In genomic region chr14:23302290-23303225, GRCh38 we compare ENCODE assay signal across 1 cellular context.
TF ChIP-seq lines count a peak whose summit lies in the region.

A gene with protein sequence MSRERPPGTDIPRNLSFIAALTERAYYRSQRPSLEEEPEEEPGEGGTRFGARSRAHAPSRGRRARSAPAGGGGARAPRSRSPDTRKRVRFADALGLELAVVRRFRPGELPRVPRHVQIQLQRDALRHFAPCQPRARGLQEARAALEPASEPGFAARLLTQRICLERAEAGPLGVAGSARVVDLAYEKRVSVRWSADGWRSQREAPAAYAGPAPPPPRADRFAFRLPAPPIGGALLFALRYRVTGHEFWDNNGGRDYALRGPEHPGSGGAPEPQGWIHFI (minus strand): TSS chr14:23302859. CDS start chr14:23302576, 283 bp downstream.

TF ChIP-seq in K562, 482 proteins besides CTCF, POLR2A, EP300 and RAD21 (continued from another document and continues in another):
- TF ChIP-seq, protein P1, sequence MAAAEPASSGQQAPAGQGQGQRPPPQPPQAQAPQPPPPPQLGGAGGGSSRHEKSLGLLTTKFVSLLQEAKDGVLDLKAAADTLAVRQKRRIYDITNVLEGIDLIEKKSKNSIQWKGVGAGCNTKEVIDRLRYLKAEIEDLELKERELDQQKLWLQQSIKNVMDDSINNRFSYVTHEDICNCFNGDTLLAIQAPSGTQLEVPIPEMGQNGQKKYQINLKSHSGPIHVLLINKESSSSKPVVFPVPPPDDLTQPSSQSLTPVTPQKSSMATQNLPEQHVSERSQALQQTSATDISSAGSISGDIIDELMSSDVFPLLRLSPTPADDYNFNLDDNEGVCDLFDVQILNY (CRISPR knock-in tag; IDR thresholded peaks at IDR 0.05), result 0 out of 2 replicates have a peak, but pooled peaks have one; percentile 8
- TF ChIP-seq GATAD2B (IDR thresholded peaks at IDR 0.05; ENCODE audit: borderline replicate concordance) (no peak), HDAC2 (IDR thresholded peaks at IDR 0.05) (0 out of 2 replicates have a peak, but pooled peaks have one; percentile 48), FOXM1 (IDR thresholded peaks at IDR 0.05; ENCODE audit: low read depth) (no peak), FOXM1 (CRISPR knock-in tag; IDR thresholded peaks at IDR 0.05; ENCODE audit: low read depth) (peak; percentile 15; the same call in 1 of the 2 replicates), ZC3H4 (CRISPR knock-in tag; IDR thresholded peaks at IDR 0.05; ENCODE audit: borderline replicate concordance) (no peak; the same call in 1 of the 2 replicates), DEAF1 (CRISPR knock-in tag; IDR thresholded peaks at IDR 0.05) (no peak), NR4A1 (CRISPR knock-in tag; IDR thresholded peaks at IDR 0.05) (no peak), NR4A1 (tag; IDR thresholded peaks at IDR 0.05) (no peak), SMARCC2 (IDR thresholded peaks at IDR 0.05; ENCODE audit: low read depth) (no peak), GTF2F1 (IDR thresholded peaks at IDR 0.05; ENCODE audit: low read depth, low read length) (0 out of 2 replicates have a peak, but pooled peaks have one; percentile 19), CCNT2 (IDR thresholded peaks at IDR 0.05; ENCODE audit: borderline replicate concordance, extremely low read depth, insufficient read length, low read depth, low read length) (peak; percentile 37), HDAC8 (tag; IDR thresholded peaks at IDR 0.05) (peak; percentile 55; the same call in 1 of the 2 replicates), CAMTA2 (CRISPR knock-in tag; conservative IDR thresholded peaks at IDR 0.05) (0 out of 2 replicates have a peak, but pooled peaks have one; percentile 65), ELF4 (CRISPR knock-in tag; IDR thresholded peaks at IDR 0.05) (no peak), ZNF24 (IDR thresholded peaks at IDR 0.05) (peak; percentile 28; the same call in 1 of the 2 replicates), TBP (optimal IDR thresholded peaks at IDR 0.05; ENCODE audit: low read depth, low read length) (peak; percentile 32), ZNF354B (CRISPR knock-in tag; IDR thresholded peaks at IDR 0.05) (no peak), TCF7 (IDR thresholded peaks at IDR 0.05; ENCODE audit: borderline replicate concordance) (no peak), PHB (CRISPR knock-in tag; IDR thresholded peaks at IDR 0.05) (0 out of 2 replicates have a peak, but pooled peaks have one; percentile 59), MYBL2 (IDR thresholded peaks at IDR 0.05; ENCODE audit: low read depth) (no peak), MYBL2 (CRISPR knock-in tag; IDR thresholded peaks at IDR 0.05; ENCODE audit: borderline replicate concordance) (no peak), REST (CRISPR knock-in tag; IDR thresholded peaks at IDR 0.05; ENCODE audit: low read depth) (0 out of 2 replicates have a peak, but pooled peaks have one; percentile 13), ZEB2 (IDR thresholded peaks at IDR 0.05) (0 out of 2 replicates have a peak, but pooled peaks have one; percentile 55), STAT5B (CRISPR knock-in tag; IDR thresholded peaks at IDR 0.05) (no peak)
- TF ChIP-seq, protein P2, sequence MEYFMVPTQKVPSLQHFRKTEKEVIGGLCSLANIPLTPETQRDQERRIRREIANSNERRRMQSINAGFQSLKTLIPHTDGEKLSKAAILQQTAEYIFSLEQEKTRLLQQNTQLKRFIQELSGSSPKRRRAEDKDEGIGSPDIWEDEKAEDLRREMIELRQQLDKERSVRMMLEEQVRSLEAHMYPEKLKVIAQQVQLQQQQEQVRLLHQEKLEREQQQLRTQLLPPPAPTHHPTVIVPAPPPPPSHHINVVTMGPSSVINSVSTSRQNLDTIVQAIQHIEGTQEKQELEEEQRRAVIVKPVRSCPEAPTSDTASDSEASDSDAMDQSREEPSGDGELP (CRISPR knock-in tag; IDR thresholded peaks at IDR 0.05; ENCODE audit: borderline replicate concordance), result peak; percentile 71
- TF ChIP-seq, protein P3, sequence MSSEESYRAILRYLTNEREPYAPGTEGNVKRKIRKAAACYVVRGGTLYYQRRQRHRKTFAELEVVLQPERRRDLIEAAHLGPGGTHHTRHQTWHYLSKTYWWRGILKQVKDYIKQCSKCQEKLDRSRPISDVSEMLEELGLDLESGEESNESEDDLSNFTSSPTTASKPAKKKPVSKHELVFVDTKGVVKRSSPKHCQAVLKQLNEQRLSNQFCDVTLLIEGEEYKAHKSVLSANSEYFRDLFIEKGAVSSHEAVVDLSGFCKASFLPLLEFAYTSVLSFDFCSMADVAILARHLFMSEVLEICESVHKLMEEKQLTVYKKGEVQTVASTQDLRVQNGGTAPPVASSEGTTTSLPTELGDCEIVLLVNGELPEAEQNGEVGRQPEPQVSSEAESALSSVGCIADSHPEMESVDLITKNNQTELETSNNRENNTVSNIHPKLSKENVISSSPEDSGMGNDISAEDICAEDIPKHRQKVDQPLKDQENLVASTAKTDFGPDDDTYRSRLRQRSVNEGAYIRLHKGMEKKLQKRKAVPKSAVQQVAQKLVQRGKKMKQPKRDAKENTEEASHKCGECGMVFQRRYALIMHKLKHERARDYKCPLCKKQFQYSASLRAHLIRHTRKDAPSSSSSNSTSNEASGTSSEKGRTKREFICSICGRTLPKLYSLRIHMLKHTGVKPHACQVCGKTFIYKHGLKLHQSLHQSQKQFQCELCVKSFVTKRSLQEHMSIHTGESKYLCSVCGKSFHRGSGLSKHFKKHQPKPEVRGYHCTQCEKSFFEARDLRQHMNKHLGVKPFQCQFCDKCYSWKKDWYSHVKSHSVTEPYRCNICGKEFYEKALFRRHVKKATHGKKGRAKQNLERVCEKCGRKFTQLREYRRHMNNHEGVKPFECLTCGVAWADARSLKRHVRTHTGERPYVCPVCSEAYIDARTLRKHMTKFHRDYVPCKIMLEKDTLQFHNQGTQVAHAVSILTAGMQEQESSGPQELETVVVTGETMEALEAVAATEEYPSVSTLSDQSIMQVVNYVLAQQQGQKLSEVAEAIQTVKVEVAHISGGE (CRISPR knock-in tag; IDR thresholded peaks at IDR 0.05), result peak in 1 of 3 experiments; percentile 44; a peak in 1 of 6 replicates
- TF ChIP-seq, protein P4, sequence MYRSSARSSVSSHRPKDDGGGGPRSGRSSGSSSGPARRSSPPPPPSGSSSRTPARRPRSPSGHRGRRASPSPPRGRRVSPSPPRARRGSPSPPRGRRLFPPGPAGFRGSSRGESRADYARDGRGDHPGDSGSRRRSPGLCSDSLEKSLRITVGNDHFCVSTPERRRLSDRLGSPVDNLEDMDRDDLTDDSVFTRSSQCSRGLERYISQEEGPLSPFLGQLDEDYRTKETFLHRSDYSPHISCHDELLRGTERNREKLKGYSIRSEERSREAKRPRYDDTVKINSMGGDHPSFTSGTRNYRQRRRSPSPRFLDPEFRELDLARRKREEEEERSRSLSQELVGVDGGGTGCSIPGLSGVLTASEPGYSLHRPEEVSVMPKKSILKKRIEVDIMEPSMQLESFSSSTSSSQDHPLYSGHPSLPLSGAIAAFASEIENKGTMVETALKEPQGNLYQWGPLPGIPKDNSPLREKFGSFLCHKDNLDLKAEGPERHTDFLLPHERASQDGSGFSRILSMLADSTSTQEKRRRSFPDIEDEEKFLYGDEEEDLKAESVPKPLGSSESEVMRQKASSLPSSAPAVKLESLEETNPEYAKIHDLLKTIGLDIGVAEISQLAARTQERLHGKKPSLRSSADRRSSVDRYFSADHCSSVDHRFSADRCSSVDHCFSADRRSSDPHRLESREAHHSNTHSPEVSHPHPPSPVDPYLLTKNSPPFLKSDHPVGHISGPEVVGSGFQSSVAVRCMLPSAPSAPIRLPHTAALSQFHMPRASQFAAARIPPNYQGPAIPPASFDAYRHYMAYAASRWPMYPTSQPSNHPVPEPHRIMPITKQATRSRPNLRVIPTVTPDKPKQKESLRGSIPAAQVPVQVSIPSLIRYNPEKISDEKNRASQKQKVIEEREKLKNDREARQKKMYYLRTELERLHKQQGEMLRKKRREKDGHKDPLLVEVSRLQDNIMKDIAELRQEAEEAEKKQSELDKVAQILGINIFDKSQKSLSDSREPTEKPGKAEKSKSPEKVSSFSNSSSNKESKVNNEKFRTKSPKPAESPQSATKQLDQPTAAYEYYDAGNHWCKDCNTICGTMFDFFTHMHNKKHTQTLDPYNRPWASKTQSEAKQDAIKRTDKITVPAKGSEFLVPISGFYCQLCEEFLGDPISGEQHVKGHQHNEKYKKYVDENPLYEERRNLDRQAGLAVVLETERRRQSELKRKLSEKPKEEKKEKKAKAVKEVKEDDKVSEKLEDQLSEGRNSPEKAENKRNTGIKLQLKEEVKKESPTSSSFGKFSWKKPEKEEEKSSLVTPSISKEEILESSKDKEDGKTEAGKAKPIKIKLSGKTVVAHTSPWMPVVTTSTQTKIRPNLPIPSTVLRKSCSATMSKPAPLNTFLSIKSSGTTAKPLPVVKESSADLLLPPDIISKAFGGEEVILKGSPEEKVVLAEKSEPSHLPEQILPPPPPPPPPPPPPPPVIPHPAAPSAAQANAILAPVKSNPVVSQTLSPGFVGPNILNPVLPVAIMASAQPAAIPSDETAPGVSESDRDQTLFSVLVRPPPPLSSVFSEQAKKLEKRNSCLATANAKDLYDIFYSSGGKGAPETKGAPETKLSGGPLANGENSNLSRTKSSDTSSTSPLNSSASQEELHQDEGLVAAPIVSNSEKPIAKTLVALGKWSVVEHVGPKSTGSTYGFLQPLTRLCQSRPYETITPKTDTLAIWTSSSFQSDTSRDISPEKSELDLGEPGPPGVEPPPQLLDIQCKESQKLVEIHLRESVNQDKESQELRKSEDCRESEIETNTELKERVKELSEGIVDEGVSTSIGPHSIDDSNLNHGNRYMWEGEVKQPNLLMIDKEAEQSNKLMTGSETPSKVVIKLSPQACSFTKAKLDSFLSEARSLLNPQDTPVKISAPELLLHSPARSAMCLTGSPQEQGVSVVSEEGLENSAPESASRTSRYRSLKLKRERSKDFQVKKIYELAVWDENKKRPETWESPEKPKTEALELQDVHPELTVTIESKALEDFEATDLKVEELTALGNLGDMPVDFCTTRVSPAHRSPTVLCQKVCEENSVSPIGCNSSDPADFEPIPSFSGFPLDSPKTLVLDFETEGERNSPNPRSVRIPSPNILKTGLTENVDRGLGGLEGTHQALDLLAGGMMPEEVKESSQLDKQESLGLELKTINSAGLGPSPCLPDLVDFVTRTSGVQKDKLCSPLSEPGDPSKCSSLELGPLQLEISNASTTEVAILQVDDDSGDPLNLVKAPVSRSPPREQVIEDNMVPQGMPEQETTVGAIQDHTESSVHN (IDR thresholded peaks at IDR 0.05; ENCODE audit: borderline replicate concordance in 1 of 2, low read depth in 1 of 2), result no peak
- TF ChIP-seq, protein P5, sequence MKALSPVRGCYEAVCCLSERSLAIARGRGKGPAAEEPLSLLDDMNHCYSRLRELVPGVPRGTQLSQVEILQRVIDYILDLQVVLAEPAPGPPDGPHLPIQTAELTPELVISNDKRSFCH (CRISPR knock-in tag; IDR thresholded peaks at IDR 0.05), result no peak
- TF ChIP-seq, protein P5 (tag; IDR thresholded peaks at IDR 0.05), result 0 out of 2 replicates have a peak, but pooled peaks have one; percentile 29
- TF ChIP-seq, protein P6, sequence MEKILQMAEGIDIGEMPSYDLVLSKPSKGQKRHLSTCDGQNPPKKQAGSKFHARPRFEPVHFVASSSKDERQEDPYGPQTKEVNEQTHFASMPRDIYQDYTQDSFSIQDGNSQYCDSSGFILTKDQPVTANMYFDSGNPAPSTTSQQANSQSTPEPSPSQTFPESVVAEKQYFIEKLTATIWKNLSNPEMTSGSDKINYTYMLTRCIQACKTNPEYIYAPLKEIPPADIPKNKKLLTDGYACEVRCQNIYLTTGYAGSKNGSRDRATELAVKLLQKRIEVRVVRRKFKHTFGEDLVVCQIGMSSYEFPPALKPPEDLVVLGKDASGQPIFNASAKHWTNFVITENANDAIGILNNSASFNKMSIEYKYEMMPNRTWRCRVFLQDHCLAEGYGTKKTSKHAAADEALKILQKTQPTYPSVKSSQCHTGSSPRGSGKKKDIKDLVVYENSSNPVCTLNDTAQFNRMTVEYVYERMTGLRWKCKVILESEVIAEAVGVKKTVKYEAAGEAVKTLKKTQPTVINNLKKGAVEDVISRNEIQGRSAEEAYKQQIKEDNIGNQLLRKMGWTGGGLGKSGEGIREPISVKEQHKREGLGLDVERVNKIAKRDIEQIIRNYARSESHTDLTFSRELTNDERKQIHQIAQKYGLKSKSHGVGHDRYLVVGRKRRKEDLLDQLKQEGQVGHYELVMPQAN (IDR thresholded peaks at IDR 0.05; ENCODE audit: borderline replicate concordance), result peak; percentile 68; the same call in 1 of the 2 replicates
